Comparison of ENCODE assay signal across 10 cellular contexts in the genomic region with DNA sequence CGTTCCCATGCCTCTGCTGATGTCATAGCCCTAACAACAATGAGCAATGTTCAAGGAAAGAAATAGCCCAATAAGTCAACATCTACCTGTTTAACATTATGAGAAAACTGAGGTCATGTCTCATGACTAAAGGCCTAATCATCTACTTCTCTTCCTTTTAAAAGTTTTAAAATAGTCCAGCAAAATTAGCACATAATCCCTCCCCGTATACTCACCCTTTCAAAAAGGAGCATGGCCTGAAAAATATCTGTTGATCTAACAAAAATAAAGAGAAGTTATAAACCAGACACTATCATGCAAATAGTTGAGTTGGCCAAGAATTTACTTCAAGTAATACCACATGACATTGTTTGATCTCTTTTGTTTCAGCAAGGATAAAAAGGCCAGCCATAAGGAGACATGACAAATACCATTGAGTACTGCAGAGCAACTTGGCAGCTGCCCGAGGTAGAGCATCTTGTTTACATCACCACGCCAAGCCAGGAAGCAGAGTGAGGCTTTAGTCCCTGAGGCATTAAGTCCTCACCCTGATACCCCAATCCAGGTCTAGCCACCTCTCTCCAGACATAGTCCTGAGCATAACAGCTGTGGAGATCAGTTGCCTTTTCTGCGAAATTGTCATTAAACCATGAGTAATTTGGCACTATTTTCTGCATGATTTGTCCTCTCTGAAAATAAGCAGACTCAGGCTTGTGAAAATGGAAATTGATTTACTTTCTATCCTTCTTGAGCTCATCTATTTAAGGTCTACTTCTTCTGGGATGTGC.
A peak's percentile ranks its signal among the peaks of the same experiment; 100 is the strongest.
DNase-seq lines count a peak whose midpoint lies in the region; ATAC-seq and TF ChIP-seq lines count a peak whose summit lies in the region.
"Had no signal": no experiment of that assay in that cellular context is flagged by ENCODE, and none has a peak within 500 bp of the region (broad histone marks: within the 10 kb centered on the region; RNA-seq: fewer than 3 reads in every experiment).

No MANE protein-coding gene starts in this region.

- H3K9ac ChIP-seq in endocrine pancreas (ENCODE audit: control insufficient read depth, insufficient read depth, low read length) (no peak overlapping the region), Karpas-422 (ENCODE audit: low read length) (no peak overlapping the region)

- H3K4me3 Mint-ChIP-seq in naive thymus-derived CD8-positive, alpha-beta T cell, result no peak overlapping the region
- no peak overlapping the region for H3K4me3 Mint-ChIP-seq in WTC11
- H3K4me3 Mint-ChIP-seq: activated naive CD8-positive, alpha-beta T cell treated with anti-CD3 and anti-CD28 coated beads, Interleukin-2, amount 10 ng/mL, durations not matched to agents 7 days and 5 days had no signal

- peaks cover 0 to 2% (median under 1%) of the 10 kb centered on the region in 5 donors for H3K27me3 Mint-ChIP-seq in naive thymus-derived CD8-positive, alpha-beta T cell
- no peaks in the 10 kb centered on the region for H3K27me3 Mint-ChIP-seq in WTC11 (ENCODE audit: low read depth)
- H3K27me3 Mint-ChIP-seq: activated naive CD8-positive, alpha-beta T cell treated with anti-CD3 and anti-CD28 coated beads, Interleukin-2, amount 10 ng/mL, durations not matched to agents 7 days and 5 days had no signal

- in situ Hi-C loops in Caki2 (cut with HindIII; ENCODE audit: low pct_unique_long_range_greater_than_20kb, low sequenced_read_pairs), result no loop called here

- no peaks in the 10 kb centered on the region for H3K9me3 ChIP-seq in endocrine pancreas (ENCODE audit: control insufficient read depth, low read length)
- no peaks in the 10 kb centered on the region for H3K9me3 ChIP-seq in Karpas-422 (ENCODE audit: low read length)
- H3K9me3 ChIP-seq: Peyer's patch had no signal

- H3K36me3 Mint-ChIP-seq in naive thymus-derived CD8-positive, alpha-beta T cell, result no peaks in the 10 kb centered on the region
- H3K36me3 Mint-ChIP-seq in WTC11, result no peaks in the 10 kb centered on the region
- H3K36me3 Mint-ChIP-seq: activated naive CD8-positive, alpha-beta T cell treated with anti-CD3 and anti-CD28 coated beads, Interleukin-2, amount 10 ng/mL, durations not matched to agents 7 days and 5 days had no signal

- no peak overlapping the region for H3K4me2 ChIP-seq in Karpas-422 (ENCODE audit: low read depth, low read length, poor library complexity, severe bottlenecking)

- POLR2A ChIA-PET in naive thymus-derived CD8-positive, alpha-beta T cell (lab: Charles Lee), result no interaction called here
- POLR2A ChIA-PET in WTC11 (lab: Charles Lee), result no interaction called here

- TF ChIP-seq CTCF in omental fat pad (IDR thresholded peaks at IDR 0.05) (no peak), WTC11 (IDR thresholded peaks at IDR 0.05) (no peak)

- DNase-seq in Caki2 (ENCODE audit: low read depth) (peak; percentile 91), NCI-H2171 treated with DMSO at 0.1 percent for 48 hours (lab: John Stamatoyannopoulos, UW) (peak; percentile 92), omental fat pad (ENCODE audit: low spot score) (no peak), Karpas-422 (no peak), WTC11 (ENCODE audit: low spot score) (no peak)
- no peak for DNase-seq in naive thymus-derived CD8-positive, alpha-beta T cell
- DNase-seq: activated naive CD8-positive, alpha-beta T cell treated with anti-CD3 and anti-CD28 coated beads, Interleukin-2, amount 10 ng/mL, durations not matched to agents 7 days and 5 days; Peyer's patch had no signal

- no peaks in the 10 kb centered on the region for H3K4me1 Mint-ChIP-seq in naive thymus-derived CD8-positive, alpha-beta T cell
- no peaks in the 10 kb centered on the region for H3K4me1 Mint-ChIP-seq in WTC11
- H3K4me1 Mint-ChIP-seq: activated naive CD8-positive, alpha-beta T cell treated with anti-CD3 and anti-CD28 coated beads, Interleukin-2, amount 10 ng/mL, durations not matched to agents 7 days and 5 days had no signal

- peak overlapping the region; percentile 41 for H3K4me3 ChIP-seq in endocrine pancreas (ENCODE audit: control insufficient read depth, insufficient read depth, low read length)
- H3K4me3 ChIP-seq in Karpas-422 (ENCODE audit: low read length), result no peak overlapping the region
- H3K4me3 ChIP-seq: Peyer's patch had no signal

- CTCF ChIA-PET in WTC11 (lab: Charles Lee), result no interaction called here

- H4K20me1 ChIP-seq in Karpas-422 (ENCODE audit: insufficient read depth, low read depth, low read length), result no peaks in the 10 kb centered on the region

- peak; percentile 34 for ATAC-seq in omental fat pad (ENCODE audit: low FRiP score)
- ATAC-seq in naive thymus-derived CD8-positive, alpha-beta T cell, result no peak
- no peak for ATAC-seq in GM21515 (IDR thresholded peaks at IDR 0.05; ENCODE audit: unreplicated experiment)
- ATAC-seq in WTC11, result no peak

- no peaks in the 10 kb centered on the region for H3K9me2 ChIP-seq in Karpas-422 (replicated peaks; ENCODE audit: insufficient read depth, low read length)

- H3K27me3 ChIP-seq in endocrine pancreas (ENCODE audit: control insufficient read depth, insufficient read depth, low read length), result no peaks in the 10 kb centered on the region
- no peaks in the 10 kb centered on the region for H3K27me3 ChIP-seq in Karpas-422 (ENCODE audit: low read length)
- H3K27me3 ChIP-seq: Peyer's patch had no signal

- no peak overlapping the region for H3K27ac Mint-ChIP-seq in naive thymus-derived CD8-positive, alpha-beta T cell
- no peak overlapping the region for H3K27ac Mint-ChIP-seq in WTC11
- H3K27ac Mint-ChIP-seq: activated naive CD8-positive, alpha-beta T cell treated with anti-CD3 and anti-CD28 coated beads, Interleukin-2, amount 10 ng/mL, durations not matched to agents 7 days and 5 days had no signal

- peaks cover 0 to 4% (median 0%) of the 10 kb centered on the region in 9 donors for H3K9me3 Mint-ChIP-seq in naive thymus-derived CD8-positive, alpha-beta T cell
- H3K9me3 Mint-ChIP-seq in WTC11, result peaks cover 5% of the 10 kb centered on the region; the same call in 1 of the 2 replicates
- H3K9me3 Mint-ChIP-seq: activated naive CD8-positive, alpha-beta T cell treated with anti-CD3 and anti-CD28 coated beads, Interleukin-2, amount 10 ng/mL, durations not matched to agents 7 days and 5 days had no signal

- H2AFZ ChIP-seq in Karpas-422 (ENCODE audit: low read length), result no peak overlapping the region

- H3K79me2 ChIP-seq in Karpas-422 (ENCODE audit: low read length), result no peaks in the 10 kb centered on the region

- H3K27ac ChIP-seq in Karpas-422 (ENCODE audit: low read length), result no peak overlapping the region

- H3K4me1 ChIP-seq in endocrine pancreas (ENCODE audit: control insufficient read depth, insufficient read depth, low read length), result peaks cover 11% of the 10 kb centered on the region
- H3K4me1 ChIP-seq in Karpas-422 (ENCODE audit: low read length), result no peaks in the 10 kb centered on the region
- H3K4me1 ChIP-seq: Peyer's patch had no signal

- H3K36me3 ChIP-seq in endocrine pancreas (ENCODE audit: control insufficient read depth, insufficient read depth, low read length) (no peaks in the 10 kb centered on the region), Karpas-422 (ENCODE audit: insufficient read depth, low read length) (no peaks in the 10 kb centered on the region)
- H3K36me3 ChIP-seq: Peyer's patch had no signal

TF ChIP-seq in WTC11, 78 proteins besides CTCF, POLR2A, EP300 and RAD21 (continues in another document):
- no peak for TF ChIP-seq ZNF396 (CRISPR knock-in tag; IDR thresholded peaks at IDR 0.05; ENCODE audit: borderline replicate concordance)
- TF ChIP-seq, protein P1, sequence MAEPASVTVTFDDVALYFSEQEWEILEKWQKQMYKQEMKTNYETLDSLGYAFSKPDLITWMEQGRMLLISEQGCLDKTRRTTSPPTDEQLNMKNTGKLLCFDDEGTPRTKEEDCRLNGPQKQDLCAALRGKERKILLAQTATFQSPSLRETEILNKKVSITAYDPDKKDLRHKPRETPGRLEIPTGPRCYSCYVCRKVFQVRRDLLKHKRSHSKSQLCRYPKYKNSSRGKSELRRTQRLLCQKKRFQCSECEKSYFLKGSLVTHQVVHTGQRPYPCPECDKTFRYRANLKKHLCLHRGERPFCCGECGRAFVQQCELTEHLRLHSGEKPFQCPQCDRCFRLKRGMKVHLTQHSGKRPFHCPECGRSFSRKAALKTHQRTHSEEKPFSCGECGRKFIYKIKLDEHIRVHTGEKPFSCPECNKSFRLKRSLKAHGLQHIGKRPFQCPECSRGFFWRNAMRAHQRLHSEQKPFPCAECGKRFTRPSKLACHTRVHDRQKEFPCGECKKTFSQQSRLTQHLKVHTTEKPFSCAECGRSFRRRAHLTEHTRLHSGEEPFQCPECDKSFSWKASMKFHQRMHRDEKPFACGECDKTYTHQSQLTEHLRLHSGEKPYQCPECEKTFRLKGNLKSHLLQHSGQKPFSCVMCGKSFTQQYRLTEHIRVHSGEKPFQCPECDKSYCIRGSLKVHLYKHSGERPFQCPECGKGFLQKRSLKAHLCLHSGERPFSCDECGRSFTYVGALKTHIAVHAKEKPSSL (CRISPR knock-in tag; conservative IDR thresholded peaks at IDR 0.05), result no peak
- TF ChIP-seq, protein P2, sequence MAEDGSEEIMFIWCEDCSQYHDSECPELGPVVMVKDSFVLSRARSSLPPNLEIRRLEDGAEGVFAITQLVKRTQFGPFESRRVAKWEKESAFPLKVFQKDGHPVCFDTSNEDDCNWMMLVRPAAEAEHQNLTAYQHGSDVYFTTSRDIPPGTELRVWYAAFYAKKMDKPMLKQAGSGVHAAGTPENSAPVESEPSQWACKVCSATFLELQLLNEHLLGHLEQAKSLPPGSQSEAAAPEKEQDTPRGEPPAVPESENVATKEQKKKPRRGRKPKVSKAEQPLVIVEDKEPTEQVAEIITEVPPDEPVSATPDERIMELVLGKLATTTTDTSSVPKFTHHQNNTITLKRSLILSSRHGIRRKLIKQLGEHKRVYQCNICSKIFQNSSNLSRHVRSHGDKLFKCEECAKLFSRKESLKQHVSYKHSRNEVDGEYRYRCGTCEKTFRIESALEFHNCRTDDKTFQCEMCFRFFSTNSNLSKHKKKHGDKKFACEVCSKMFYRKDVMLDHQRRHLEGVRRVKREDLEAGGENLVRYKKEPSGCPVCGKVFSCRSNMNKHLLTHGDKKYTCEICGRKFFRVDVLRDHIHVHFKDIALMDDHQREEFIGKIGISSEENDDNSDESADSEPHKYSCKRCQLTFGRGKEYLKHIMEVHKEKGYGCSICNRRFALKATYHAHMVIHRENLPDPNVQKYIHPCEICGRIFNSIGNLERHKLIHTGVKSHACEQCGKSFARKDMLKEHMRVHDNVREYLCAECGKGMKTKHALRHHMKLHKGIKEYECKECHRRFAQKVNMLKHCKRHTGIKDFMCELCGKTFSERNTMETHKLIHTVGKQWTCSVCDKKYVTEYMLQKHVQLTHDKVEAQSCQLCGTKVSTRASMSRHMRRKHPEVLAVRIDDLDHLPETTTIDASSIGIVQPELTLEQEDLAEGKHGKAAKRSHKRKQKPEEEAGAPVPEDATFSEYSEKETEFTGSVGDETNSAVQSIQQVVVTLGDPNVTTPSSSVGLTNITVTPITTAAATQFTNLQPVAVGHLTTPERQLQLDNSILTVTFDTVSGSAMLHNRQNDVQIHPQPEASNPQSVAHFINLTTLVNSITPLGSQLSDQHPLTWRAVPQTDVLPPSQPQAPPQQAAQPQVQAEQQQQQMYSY (CRISPR knock-in tag; IDR thresholded peaks at IDR 0.05), result no peak
- no peak for TF ChIP-seq ZBTB21 (CRISPR knock-in tag; IDR thresholded peaks at IDR 0.05; ENCODE audit: borderline replicate concordance)
- no peak for TF ChIP-seq TEAD1 (CRISPR knock-in tag; IDR thresholded peaks at IDR 0.05)

Comparison
In these comparisons a context has a peak if more than half of its experiments do, and no peak if none do; other contexts are left out.
1. DNase-seq: peak in Caki2 (single experiment) and NCI-H2171 treated with DMSO at 0.1 percent for 48 hours (single experiment); none in omental fat pad (single experiment), Karpas-422 (single experiment), naive thymus-derived CD8-positive, alpha-beta T cell (0 of 10) and WTC11 (single experiment).